ENCODE assay signal across 18 cellular contexts in the genomic region with DNA sequence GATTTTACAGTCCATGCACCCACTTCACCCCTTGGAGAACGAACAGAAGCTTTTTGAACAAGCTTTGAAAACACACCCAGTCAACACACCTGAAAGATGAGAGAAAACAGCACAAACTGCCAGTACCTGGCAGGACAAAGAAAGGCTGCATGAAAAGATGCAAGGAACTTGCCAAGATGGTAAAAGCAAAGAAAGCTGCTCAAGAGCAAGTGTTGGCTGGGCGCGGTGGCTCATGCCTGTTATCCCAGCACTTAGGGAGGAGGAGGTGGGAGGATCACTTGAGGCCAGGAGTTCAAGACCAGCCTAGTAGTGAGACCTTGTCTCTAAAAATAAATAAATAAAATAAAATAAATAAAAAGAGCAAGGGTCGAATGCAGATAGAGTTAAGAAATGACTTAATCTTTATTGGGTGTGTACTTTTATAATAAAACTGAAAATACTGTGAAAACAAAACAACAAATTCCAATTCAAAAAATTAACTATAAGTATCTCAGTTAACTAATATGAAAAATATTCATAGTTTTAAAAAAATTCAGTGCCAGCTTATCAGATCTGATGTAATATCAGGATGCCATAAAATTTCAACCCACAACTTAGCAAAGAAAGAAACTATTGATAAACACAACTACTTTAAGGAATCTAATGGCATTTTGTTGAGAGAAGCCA. TPM values are rescaled to one million over a fixed set of nuclear protein-coding genes. Genes with fewer than 3 reads are reported as not detected.
A peak's percentile ranks its signal among the peaks of the same experiment; 100 is the strongest.
DNase-seq lines count a peak whose midpoint lies in the region; ATAC-seq, FAIRE-seq and TF ChIP-seq lines count a peak whose summit lies in the region.
"Had no signal": no experiment of that assay in that cellular context is flagged by ENCODE, and none has a peak within 500 bp of the region (broad histone marks: within the 10 kb centered on the region; RNA-seq: fewer than 3 reads in every experiment).

No MANE protein-coding gene starts in this region.

- H3K9ac ChIP-seq in K562 (ENCODE audit: insufficient read depth in 1 of 2, low read depth in 2 of 2, low read length in 2 of 2), result no peak overlapping the region
- H3K9ac ChIP-seq in mesendoderm (ENCODE audit: low read length), result no peak overlapping the region
- H3K9ac ChIP-seq in mesenchymal stem cell (ENCODE audit: low read length), result no peak overlapping the region

- H2BK12ac ChIP-seq in mesenchymal stem cell (ENCODE audit: low read length in 2 of 2), result no peak overlapping the region

- no peak for TF ChIP-seq RAD21 in K562 (CRISPR knock-in tag; conservative IDR thresholded peaks at IDR 0.05 in 1 of 2, IDR thresholded peaks at IDR 0.05 in 1 of 2)

- BruUV-seq in K562 (replicated peaks; lab: Mats Ljungman, UMichigan), result no TSS peak

- no peaks in the 10 kb centered on the region for H4K20me1 ChIP-seq in K562 (replicated peaks; ENCODE audit: control insufficient read depth, insufficient read depth, low read length)

- POLR2A ChIA-PET in K562 (lab: Yijun Ruan, JAX), result interaction anchor here (1.6 to 1.9 kb wide), 2 partner anchors 13 to 27 kb away, joined by 6 read pairs; no protein-coding TSS in a partner anchor

- no peaks in the 10 kb centered on the region for H3K9me3 ChIP-seq in cardiac muscle cell (ENCODE audit: low read depth)
- no peaks in the 10 kb centered on the region for H3K9me3 ChIP-seq in right atrium auricular region
- no peaks in the 10 kb centered on the region for H3K9me3 ChIP-seq in K562 (replicated peaks; ENCODE audit: control insufficient read depth, insufficient read depth, low read depth, low read length)
- H3K9me3 ChIP-seq in mesenchymal stem cell (ENCODE audit: control insufficient read depth, low read length), result no peaks in the 10 kb centered on the region
- H3K9me3 ChIP-seq: HAP-1, SJCRH30 had no signal

- H3K23ac ChIP-seq in mesendoderm (ENCODE audit: low read length) (no peak overlapping the region), mesenchymal stem cell (ENCODE audit: low read length in 2 of 2) (no peak overlapping the region)

- no peak overlapping the region for H3K4me2 ChIP-seq in K562 (ENCODE audit: insufficient read depth, low read length)
- no peak overlapping the region for H3K4me2 ChIP-seq in mesendoderm (ENCODE audit: low read length)
- H3K4me2 ChIP-seq in mesenchymal stem cell (ENCODE audit: low read length, poor library complexity, severe bottlenecking), result no peak overlapping the region
- H3K4me2 ChIP-seq: PC-9 had no signal

- H2BK120ac ChIP-seq in mesendoderm (ENCODE audit: low read depth, low read length), result no peak overlapping the region
- H2BK120ac ChIP-seq in mesenchymal stem cell (ENCODE audit: low read depth, low read length), result no peak overlapping the region

- FAIRE-seq in K562 (lab: Jason Lieb, UNC), result peak; percentile 29

- H4K8ac ChIP-seq in mesendoderm (ENCODE audit: low read depth, low read length) (no peak overlapping the region), mesenchymal stem cell (ENCODE audit: low read length) (no peak overlapping the region)

- TF ChIP-seq POLR2A in K562 (conservative IDR thresholded peaks at IDR 0.05), result no peak

- H3K36me3 ChIP-seq in cardiac muscle cell, result peaks cover 7% of the 10 kb centered on the region
- peaks cover 5% of the 10 kb centered on the region for H3K36me3 ChIP-seq in right atrium auricular region
- peaks cover 10% of the 10 kb centered on the region for H3K36me3 ChIP-seq in K562 (ENCODE audit: control insufficient read depth, insufficient read depth, low read length)
- no peaks in the 10 kb centered on the region for H3K36me3 ChIP-seq in mesendoderm (ENCODE audit: control insufficient read depth, insufficient read depth, low read length)
- H3K36me3 ChIP-seq in mesenchymal stem cell (ENCODE audit: control insufficient read depth in 1 of 2, insufficient read depth in 2 of 2, low read depth in 1 of 2, low read length in 2 of 2), result peaks cover 5 to 10% of the 10 kb centered on the region in 2 experiments
- H3K36me3 ChIP-seq: SJCRH30 had no signal

- H3K27ac ChIP-seq in cardiac muscle cell (peak overlapping the region; percentile 10), right atrium auricular region (no peak overlapping the region), K562 (ENCODE audit: extremely low read depth, low read depth, low read length) (no peak overlapping the region), mesendoderm (ENCODE audit: low read depth, low read length) (no peak overlapping the region), mesenchymal stem cell (ENCODE audit: low read length, poor library complexity, severe bottlenecking) (no peak overlapping the region)
- H3K27ac ChIP-seq: PC-9, SJCRH30 had no signal

- H3K4ac ChIP-seq in mesendoderm (ENCODE audit: low read depth, low read length), result no peak overlapping the region
- no peak overlapping the region for H3K4ac ChIP-seq in mesenchymal stem cell (ENCODE audit: low read depth in 1 of 2, low read length in 2 of 2)

- no peak overlapping the region for H2BK5ac ChIP-seq in mesendoderm (ENCODE audit: low read length)
- no peak overlapping the region for H2BK5ac ChIP-seq in mesenchymal stem cell (ENCODE audit: low read depth, low read length, poor library complexity, severe bottlenecking)

- H2AK5ac ChIP-seq in mesendoderm (ENCODE audit: low read length) (no peak overlapping the region), mesenchymal stem cell (ENCODE audit: low read length, severe bottlenecking) (no peak overlapping the region)

- H2AFZ ChIP-seq in K562 (ENCODE audit: low read depth, low read length) (no peak overlapping the region), mesenchymal stem cell (ENCODE audit: low read depth, low read length) (no peak overlapping the region)
- H2AFZ ChIP-seq: PC-9 had no signal

- no peak overlapping the region for H4K5ac ChIP-seq in mesendoderm (ENCODE audit: low read length)

- 52% methylated on average over 4 of the region's 4 CpGs for WGBS in K562 (ENCODE audit: insufficient coverage, low coverage, missing lambda C conversion rate)
- WGBS in mesendoderm (ENCODE audit: extremely low coverage, insufficient coverage, low lambda C conversion rate), result no CpG with 5 or more reads among the region's 4 CpGs
- WGBS in mesenchymal stem cell, result 85% methylated on average over 3 of the region's 4 CpGs

- peaks cover 5% of the 10 kb centered on the region for H3K4me1 ChIP-seq in cardiac muscle cell (ENCODE audit: low read depth)
- H3K4me1 ChIP-seq in right atrium auricular region, result peaks cover 0 to 10% of the 10 kb centered on the region in 2 donors
- peaks cover 4 to 7% of the 10 kb centered on the region in 2 experiments; a peak in 3 of 5 replicates for H3K4me1 ChIP-seq in K562 (replicated peaks in 1 of 2; ENCODE audit: control insufficient read depth in 2 of 2, insufficient read depth in 2 of 2, low read length in 2 of 2)
- peaks cover 4% of the 10 kb centered on the region for H3K4me1 ChIP-seq in mesendoderm (ENCODE audit: control insufficient read depth, low read depth, low read length)
- peaks cover 1% of the 10 kb centered on the region for H3K4me1 ChIP-seq in mesenchymal stem cell (ENCODE audit: control insufficient read depth, insufficient read depth, low read depth, low read length)
- H3K4me1 ChIP-seq: SJCRH30 had no signal

- intact Hi-C loops in K562 (cut with micrococcal nuclease), result no loop called here

- TF ChIP-seq CTCF in cardiac muscle cell (IDR thresholded peaks at IDR 0.05; ENCODE audit: low read depth, low read length) (no peak), right atrium auricular region (IDR thresholded peaks at IDR 0.05) (no peak), K562 (IDR thresholded peaks at IDR 0.05 in 2 of 3, conservative IDR thresholded peaks at IDR 0.05 in 1 of 3; ENCODE audit: insufficient read depth in 2 of 3, low read depth in 1 of 3, low read length in 3 of 3) (no peak)

- no peaks in the 10 kb centered on the region for H3K9me1 ChIP-seq in K562 (ENCODE audit: control insufficient read depth, insufficient read depth, low read length)

- H3K79me1 ChIP-seq in mesendoderm (ENCODE audit: low read length) (no peaks in the 10 kb centered on the region), mesenchymal stem cell (replicated peaks; ENCODE audit: low read length, poor library complexity, severe bottlenecking) (peaks cover 21% of the 10 kb centered on the region)

- no peak overlapping the region for H3K18ac ChIP-seq in mesendoderm (ENCODE audit: low read length)
- no peak overlapping the region for H3K18ac ChIP-seq in mesenchymal stem cell (ENCODE audit: low read depth in 1 of 2, low read length in 2 of 2)

- no peak overlapping the region for H3K14ac ChIP-seq in mesenchymal stem cell (ENCODE audit: low read length in 2 of 2)

- CTCF ChIA-PET in K562 (lab: Yijun Ruan, JAX; ENCODE audit: low intra/inter-chr PET ratio), result no interaction called here

- H3K79me2 ChIP-seq in K562 (ENCODE audit: control insufficient read depth, insufficient read depth, low read length) (peaks cover 15% of the 10 kb centered on the region), mesendoderm (ENCODE audit: control insufficient read depth, insufficient read depth, low read length) (no peaks in the 10 kb centered on the region)

- no peak overlapping the region for H3K56ac ChIP-seq in mesendoderm (ENCODE audit: low read length)

- ATAC-seq in K562, result peak; percentile 25; the same call in 1 of the 3 replicates

- H2BK15ac ChIP-seq in mesendoderm (replicated peaks; ENCODE audit: low read depth), result no peak overlapping the region
- no peak overlapping the region for H2BK15ac ChIP-seq in mesenchymal stem cell (ENCODE audit: low read depth, poor library complexity, severe bottlenecking)

- no peak overlapping the region for H3K4me3 ChIP-seq in cardiac muscle cell
- H3K4me3 ChIP-seq in right atrium auricular region, result no peak overlapping the region
- H3K4me3 ChIP-seq in K562, result no peak overlapping the region
- no peak overlapping the region for H3K4me3 ChIP-seq in mesendoderm (ENCODE audit: low read length)
- no peak overlapping the region for H3K4me3 ChIP-seq in mesenchymal stem cell (ENCODE audit: insufficient read depth in 1 of 2, low read depth in 1 of 2, low read length in 2 of 2)
- H3K4me3 ChIP-seq: HAP-1, PC-9, SJCRH30 had no signal

- in situ Hi-C loops in K562 (cut with MboI), result no loop called here

- DNase-seq in cardiac muscle cell (ENCODE audit: low read depth in 1 of 2, low spot score in 1 of 2) (no peak), right atrium auricular region (ENCODE audit: low spot score) (no peak), K562 (ENCODE audit: extremely low read depth in 1 of 4, low spot score in 3 of 4) (no peak), mesendoderm (peak; percentile 10), mesenchymal stem cell (no peak), dedifferentiated amniotic fluid mesenchymal stem cell (ENCODE audit: extremely low spot score) (no peak)
- DNase-seq in activated CD4-positive, alpha-beta T cell treated with anti-CD3 and anti-CD28 coated beads for 1 hour, result no peak
- DNase-seq: ACHN, AML-193, COR-L47, MV-4-11, NCI-H1417, NCI-H187 treated with DMSO at 0.1 percent for 48 hours, NCI-H2171, NCI-H82, PC-9, SJCRH30 had no signal

- H3K27me3 ChIP-seq in cardiac muscle cell (no peaks in the 10 kb centered on the region), right atrium auricular region (no peaks in the 10 kb centered on the region), K562 (ENCODE audit: control insufficient read depth in 2 of 2, insufficient read depth in 2 of 2, low read length in 2 of 2) (no peaks in the 10 kb centered on the region), mesendoderm (ENCODE audit: insufficient read depth, low read length, poor library complexity) (no peaks in the 10 kb centered on the region), mesenchymal stem cell (ENCODE audit: control insufficient read depth in 1 of 2, insufficient read depth in 1 of 2, low read length in 2 of 2) (no peaks in the 10 kb centered on the region)
- H3K27me3 ChIP-seq: SJCRH30 had no signal

- TF ChIP-seq EP300 in K562 (IDR thresholded peaks at IDR 0.05; ENCODE audit: low read length), result no peak

- H4K91ac ChIP-seq in mesenchymal stem cell (ENCODE audit: low read length), result no peak overlapping the region

RNA-seq across cellular contexts. Expression of a gene that starts 59.2 kb away (rescaled TPM):
- total RNA-seq in cardiac muscle cell, result 16.0 and 33.7 TPM in 2 replicates
- polyA plus RNA-seq in cardiac muscle cell, result 29.4 and 34.4 TPM in 2 replicates
- 10 to 100 TPM; 14.8 to 16.5 TPM for total RNA-seq in right atrium auricular region
- total RNA-seq in K562 (2011; cell fraction: chromatin; rRNA removed; ENCODE audit: low replicate concordance), result 228 and 304 TPM in 2 replicates
- 113 and 121 TPM in 2 replicates for total RNA-seq in K562 (2011; cell fraction: nucleolus; rRNA removed)
- 142 and 162 TPM in 2 replicates for total RNA-seq in K562 (2011; cell fraction: nucleoplasm; rRNA removed)
- total RNA-seq in K562 (2014; rRNA removed), result 8.4 and 12.5 TPM in 2 replicates
- total RNA-seq in K562 (2014; rRNA removed; fragmentation: Illumina TruSeq; extraction: Trizol), result 13.5 and 15.0 TPM in 2 replicates
- total RNA-seq in K562 (2015; rRNA removed; fragmentation: Illumina TruSeq; extraction: Trizol), result 15.6 and 17.3 TPM in 2 replicates
- 25.2 and 33.3 TPM in 2 replicates for total RNA-seq in K562 (2021)
- polyA plus RNA-seq in K562 (2011; rRNA removed), result 11.0 and 16.1 TPM in 2 replicates
- polyA plus RNA-seq in K562 (2011; cell fraction: cytosol; rRNA removed), result 6.2 and 6.6 TPM in 2 replicates
- 57.5 and 62.2 TPM in 2 replicates for polyA plus RNA-seq in K562 (2011; cell fraction: nucleus; rRNA removed)
- 17.5 and 22.3 TPM in 2 replicates for polyA plus RNA-seq in K562 (2012)
- 13.6 and 14.6 TPM in 2 replicates for polyA plus RNA-seq in K562 (2014; fragmentation: Illumina TruSeq; extraction: Trizol)
- 1 to 10 TPM; 3.5 to 4.5 TPM for polyA plus RNA-seq in K562 (2014; fragmentation: Nextera tagmentation; extraction: Ambion mirVana)
- polyA plus RNA-seq in K562 (2014; rRNA removed), result 11.5 and 14.7 TPM in 2 replicates
- 56.9 and 62.2 TPM in 2 replicates for polyA minus RNA-seq in K562 (2011; rRNA and poly(A)+ RNA removed)
- 24.2 and 31.3 TPM in 2 replicates for polyA minus RNA-seq in K562 (2011; cell fraction: cytosol; rRNA and poly(A)+ RNA removed)
- polyA minus RNA-seq in K562 (2011; cell fraction: nucleus; rRNA and poly(A)+ RNA removed), result 47.9 and 93.0 TPM in 2 replicates
- polyA plus RNA-seq in mesendoderm (2013, experiment 1 of 2), result 6.3 TPM
- polyA plus RNA-seq in mesendoderm (2013, experiment 2 of 2), result 5.5 TPM
- 8.6 TPM for polyA plus RNA-seq in mesenchymal stem cell (2013, experiment 1 of 2)
- polyA plus RNA-seq in mesenchymal stem cell (2013, experiment 2 of 2), result 7.3 TPM
